ENCODE assay signal across 1 cellular context in the genomic region with DNA sequence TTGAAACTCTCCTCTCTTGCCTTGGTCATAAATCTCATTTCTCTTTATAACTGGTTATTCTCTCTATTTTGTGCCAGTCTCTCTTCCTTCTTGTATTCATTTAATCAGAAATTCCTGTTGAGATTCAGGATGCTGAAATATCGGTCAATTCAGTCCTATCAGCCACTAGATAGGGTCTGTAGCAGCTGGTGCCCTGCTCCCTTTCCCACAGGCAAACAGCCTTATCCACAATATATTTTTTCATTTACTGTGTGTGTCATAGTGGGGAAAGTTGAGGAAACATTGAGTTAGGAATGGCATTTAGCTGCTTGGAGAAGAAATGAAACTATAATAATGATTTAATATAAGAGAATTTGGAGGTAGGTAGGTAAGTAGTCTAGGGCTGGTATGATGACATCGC.
TF ChIP-seq lines count a peak whose summit lies in the region.

No MANE protein-coding gene starts in this region.

TF ChIP-seq in GM23338, 12 proteins besides CTCF, POLR2A, EP300 and RAD21:
- TF ChIP-seq POLR2AphosphoS5 (IDR thresholded peaks at IDR 0.05; ENCODE audit: low read depth) (no peak), NANOG (IDR thresholded peaks at IDR 0.05; ENCODE audit: borderline replicate concordance) (no peak), ZNF114 (CRISPR knock-in tag; IDR thresholded peaks at IDR 0.05) (no peak), EZH2phosphoT487 (IDR thresholded peaks at IDR 0.05; ENCODE audit: unreplicated experiment) (no peak), JUNB (IDR thresholded peaks at IDR 0.05; ENCODE audit: unreplicated experiment) (no peak), EZH2 (IDR thresholded peaks at IDR 0.05; ENCODE audit: low read depth, unreplicated experiment) (no peak), STAT1 (IDR thresholded peaks at IDR 0.05; ENCODE audit: unreplicated experiment) (no peak), CREB1 (CRISPR knock-in tag; IDR thresholded peaks at IDR 0.05; ENCODE audit: low read depth) (no peak), ZNF331 (CRISPR knock-in tag; IDR thresholded peaks at IDR 0.05; ENCODE audit: low read depth) (no peak)
- TF ChIP-seq, protein P1, sequence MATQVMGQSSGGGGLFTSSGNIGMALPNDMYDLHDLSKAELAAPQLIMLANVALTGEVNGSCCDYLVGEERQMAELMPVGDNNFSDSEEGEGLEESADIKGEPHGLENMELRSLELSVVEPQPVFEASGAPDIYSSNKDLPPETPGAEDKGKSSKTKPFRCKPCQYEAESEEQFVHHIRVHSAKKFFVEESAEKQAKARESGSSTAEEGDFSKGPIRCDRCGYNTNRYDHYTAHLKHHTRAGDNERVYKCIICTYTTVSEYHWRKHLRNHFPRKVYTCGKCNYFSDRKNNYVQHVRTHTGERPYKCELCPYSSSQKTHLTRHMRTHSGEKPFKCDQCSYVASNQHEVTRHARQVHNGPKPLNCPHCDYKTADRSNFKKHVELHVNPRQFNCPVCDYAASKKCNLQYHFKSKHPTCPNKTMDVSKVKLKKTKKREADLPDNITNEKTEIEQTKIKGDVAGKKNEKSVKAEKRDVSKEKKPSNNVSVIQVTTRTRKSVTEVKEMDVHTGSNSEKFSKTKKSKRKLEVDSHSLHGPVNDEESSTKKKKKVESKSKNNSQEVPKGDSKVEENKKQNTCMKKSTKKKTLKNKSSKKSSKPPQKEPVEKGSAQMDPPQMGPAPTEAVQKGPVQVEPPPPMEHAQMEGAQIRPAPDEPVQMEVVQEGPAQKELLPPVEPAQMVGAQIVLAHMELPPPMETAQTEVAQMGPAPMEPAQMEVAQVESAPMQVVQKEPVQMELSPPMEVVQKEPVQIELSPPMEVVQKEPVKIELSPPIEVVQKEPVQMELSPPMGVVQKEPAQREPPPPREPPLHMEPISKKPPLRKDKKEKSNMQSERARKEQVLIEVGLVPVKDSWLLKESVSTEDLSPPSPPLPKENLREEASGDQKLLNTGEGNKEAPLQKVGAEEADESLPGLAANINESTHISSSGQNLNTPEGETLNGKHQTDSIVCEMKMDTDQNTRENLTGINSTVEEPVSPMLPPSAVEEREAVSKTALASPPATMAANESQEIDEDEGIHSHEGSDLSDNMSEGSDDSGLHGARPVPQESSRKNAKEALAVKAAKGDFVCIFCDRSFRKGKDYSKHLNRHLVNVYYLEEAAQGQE (IDR thresholded peaks at IDR 0.05; ENCODE audit: unreplicated experiment), result no peak
- TF ChIP-seq, protein P2, sequence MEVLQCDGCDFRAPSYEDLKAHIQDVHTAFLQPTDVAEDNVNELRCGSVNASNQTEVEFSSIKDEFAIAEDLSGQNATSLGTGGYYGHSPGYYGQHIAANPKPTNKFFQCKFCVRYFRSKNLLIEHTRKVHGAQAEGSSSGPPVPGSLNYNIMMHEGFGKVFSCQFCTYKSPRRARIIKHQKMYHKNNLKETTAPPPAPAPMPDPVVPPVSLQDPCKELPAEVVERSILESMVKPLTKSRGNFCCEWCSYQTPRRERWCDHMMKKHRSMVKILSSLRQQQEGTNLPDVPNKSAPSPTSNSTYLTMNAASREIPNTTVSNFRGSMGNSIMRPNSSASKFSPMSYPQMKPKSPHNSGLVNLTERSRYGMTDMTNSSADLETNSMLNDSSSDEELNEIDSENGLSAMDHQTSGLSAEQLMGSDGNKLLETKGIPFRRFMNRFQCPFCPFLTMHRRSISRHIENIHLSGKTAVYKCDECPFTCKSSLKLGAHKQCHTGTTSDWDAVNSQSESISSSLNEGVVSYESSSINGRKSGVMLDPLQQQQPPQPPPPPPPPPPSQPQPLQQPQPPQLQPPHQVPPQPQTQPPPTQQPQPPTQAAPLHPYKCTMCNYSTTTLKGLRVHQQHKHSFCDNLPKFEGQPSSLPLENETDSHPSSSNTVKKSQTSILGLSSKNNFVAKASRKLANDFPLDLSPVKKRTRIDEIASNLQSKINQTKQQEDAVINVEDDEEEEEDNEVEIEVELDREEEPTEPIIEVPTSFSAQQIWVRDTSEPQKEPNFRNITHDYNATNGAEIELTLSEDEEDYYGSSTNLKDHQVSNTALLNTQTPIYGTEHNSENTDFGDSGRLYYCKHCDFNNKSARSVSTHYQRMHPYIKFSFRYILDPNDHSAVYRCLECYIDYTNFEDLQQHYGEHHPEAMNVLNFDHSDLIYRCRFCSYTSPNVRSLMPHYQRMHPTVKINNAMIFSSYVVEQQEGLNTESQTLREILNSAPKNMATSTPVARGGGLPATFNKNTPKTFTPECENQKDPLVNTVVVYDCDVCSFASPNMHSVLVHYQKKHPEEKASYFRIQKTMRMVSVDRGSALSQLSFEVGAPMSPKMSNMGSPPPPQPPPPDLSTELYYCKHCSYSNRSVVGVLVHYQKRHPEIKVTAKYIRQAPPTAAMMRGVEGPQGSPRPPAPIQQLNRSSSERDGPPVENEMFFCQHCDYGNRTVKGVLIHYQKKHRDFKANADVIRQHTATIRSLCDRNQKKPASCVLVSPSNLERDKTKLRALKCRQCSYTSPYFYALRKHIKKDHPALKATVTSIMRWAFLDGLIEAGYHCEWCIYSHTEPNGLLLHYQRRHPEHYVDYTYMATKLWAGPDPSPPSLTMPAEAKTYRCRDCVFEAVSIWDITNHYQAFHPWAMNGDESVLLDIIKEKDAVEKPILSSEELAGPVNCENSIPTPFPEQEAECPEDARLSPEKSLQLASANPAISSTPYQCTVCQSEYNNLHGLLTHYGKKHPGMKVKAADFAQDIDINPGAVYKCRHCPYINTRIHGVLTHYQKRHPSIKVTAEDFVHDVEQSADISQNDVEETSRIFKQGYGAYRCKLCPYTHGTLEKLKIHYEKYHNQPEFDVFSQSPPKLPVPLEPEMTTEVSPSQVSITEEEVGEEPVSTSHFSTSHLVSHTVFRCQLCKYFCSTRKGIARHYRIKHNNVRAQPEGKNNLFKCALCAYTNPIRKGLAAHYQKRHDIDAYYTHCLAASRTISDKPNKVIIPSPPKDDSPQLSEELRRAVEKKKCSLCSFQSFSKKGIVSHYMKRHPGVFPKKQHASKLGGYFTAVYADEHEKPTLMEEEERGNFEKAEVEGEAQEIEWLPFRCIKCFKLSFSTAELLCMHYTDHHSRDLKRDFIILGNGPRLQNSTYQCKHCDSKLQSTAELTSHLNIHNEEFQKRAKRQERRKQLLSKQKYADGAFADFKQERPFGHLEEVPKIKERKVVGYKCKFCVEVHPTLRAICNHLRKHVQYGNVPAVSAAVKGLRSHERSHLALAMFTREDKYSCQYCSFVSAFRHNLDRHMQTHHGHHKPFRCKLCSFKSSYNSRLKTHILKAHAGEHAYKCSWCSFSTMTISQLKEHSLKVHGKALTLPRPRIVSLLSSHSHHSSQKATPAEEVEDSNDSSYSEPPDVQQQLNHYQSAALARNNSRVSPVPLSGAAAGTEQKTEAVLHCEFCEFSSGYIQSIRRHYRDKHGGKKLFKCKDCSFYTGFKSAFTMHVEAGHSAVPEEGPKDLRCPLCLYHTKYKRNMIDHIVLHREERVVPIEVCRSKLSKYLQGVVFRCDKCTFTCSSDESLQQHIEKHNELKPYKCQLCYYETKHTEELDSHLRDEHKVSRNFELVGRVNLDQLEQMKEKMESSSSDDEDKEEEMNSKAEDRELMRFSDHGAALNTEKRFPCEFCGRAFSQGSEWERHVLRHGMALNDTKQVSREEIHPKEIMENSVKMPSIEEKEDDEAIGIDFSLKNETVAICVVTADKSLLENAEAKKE (CRISPR knock-in tag; IDR thresholded peaks at IDR 0.05), result no peak
- TF ChIP-seq, protein P3, sequence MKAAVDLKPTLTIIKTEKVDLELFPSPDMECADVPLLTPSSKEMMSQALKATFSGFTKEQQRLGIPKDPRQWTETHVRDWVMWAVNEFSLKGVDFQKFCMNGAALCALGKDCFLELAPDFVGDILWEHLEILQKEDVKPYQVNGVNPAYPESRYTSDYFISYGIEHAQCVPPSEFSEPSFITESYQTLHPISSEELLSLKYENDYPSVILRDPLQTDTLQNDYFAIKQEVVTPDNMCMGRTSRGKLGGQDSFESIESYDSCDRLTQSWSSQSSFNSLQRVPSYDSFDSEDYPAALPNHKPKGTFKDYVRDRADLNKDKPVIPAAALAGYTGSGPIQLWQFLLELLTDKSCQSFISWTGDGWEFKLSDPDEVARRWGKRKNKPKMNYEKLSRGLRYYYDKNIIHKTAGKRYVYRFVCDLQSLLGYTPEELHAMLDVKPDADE (IDR thresholded peaks at IDR 0.05), result no peak
